Comparison of ENCODE assay signal across 8 cellular contexts in the genomic region with DNA sequence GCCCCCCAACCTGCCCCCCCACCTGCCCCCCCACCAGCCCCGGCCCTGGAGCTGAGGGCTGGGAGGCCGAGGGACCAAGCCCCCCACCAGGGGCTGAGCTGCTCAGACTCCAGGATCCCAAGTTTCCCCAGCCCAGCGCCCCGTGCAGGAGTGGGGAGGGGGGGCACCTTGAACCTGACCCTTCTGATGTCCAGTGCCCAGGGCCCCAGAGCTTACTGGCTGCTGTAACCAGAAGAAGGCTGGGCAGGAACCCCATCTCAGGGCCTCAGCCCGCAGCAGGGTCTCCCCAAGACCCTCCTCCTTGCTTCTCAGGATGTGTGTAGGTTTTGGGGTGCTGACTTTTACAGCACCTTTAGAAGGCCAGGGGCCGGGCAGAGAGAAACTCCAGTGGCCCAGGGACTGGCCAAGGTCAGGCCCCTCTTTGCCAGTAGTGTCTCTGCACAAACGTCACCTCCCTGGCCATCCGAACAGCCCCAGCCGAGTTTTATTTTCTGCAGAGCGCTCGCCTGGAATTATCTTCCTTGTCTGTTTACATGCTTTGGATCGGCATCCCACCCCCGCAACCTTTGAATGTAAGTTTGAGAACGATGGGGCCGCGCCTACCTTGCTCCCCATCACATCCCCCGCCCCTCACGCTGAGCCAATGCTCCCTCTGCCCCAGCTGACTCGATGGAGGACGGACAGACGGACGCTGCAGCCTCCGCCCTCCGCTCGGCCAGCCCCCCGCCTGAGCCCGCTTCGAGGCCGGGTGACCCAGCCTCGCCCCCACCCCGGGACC.
DNase-seq lines count a peak whose midpoint lies in the region; ATAC-seq, FAIRE-seq and TF ChIP-seq lines count a peak whose summit lies in the region.

No MANE protein-coding gene starts in this region.

- DNase-seq in NCI-H2171 treated with DMSO at 0.1 percent for 48 hours (lab: John Stamatoyannopoulos, UW) = peak; percentile 44
- DNase-seq in NCI-H2171 (lab: John Stamatoyannopoulos, UW) = no peak
- DNase-seq in dorsolateral prefrontal cortex = peak in 4 of 10 donors; percentile 15 to 54 (median 32)
- no peak for DNase-seq in natural killer cell
- DNase-seq in urothelium cell line (ENCODE audit: low spot score) = peak; percentile 68
- DNase-seq in HK-2 (ENCODE audit: unreplicated experiment) = no peak
- DNase-seq in amniotic stem cell (lab: John Stamatoyannopoulos, UW) = no peak

- peaks cover 0 to 14% (median 0%) of the 10 kb centered on the region in 45 donors for H3K27me3 ChIP-seq in dorsolateral prefrontal cortex

- H3K4me3 ChIP-seq in WI38 (ENCODE audit: low read depth, low read length) (peak overlapping the region; percentile 53), dorsolateral prefrontal cortex (peak overlapping the region; percentile 21 to 66 (median 48))

- peaks cover 48 to 55% of the 10 kb centered on the region in 2 donors for H3K27me3 Mint-ChIP-seq in natural killer cell (ENCODE audit: low read depth in 2 of 2)

- H3K4me1 Mint-ChIP-seq in natural killer cell = peaks cover 5 to 16% of the 10 kb centered on the region in 2 donors

- peak overlapping the region; percentile 50 for H3K4me3 Mint-ChIP-seq in natural killer cell

- H3K36me3 Mint-ChIP-seq in natural killer cell = no peaks in the 10 kb centered on the region

- H3K27ac Mint-ChIP-seq in natural killer cell = no peak overlapping the region

- TF ChIP-seq CTCF in WI38 (IDR thresholded peaks at IDR 0.05; ENCODE audit: low read depth, low read length) (no peak), dorsolateral prefrontal cortex (IDR thresholded peaks at IDR 0.05 in 54 of 56, conservative IDR thresholded peaks at IDR 0.05 in 2 of 56; ENCODE audit: low read depth in 1 of 56, partially characterized antibody in 56 of 56) (no peak), natural killer cell (IDR thresholded peaks at IDR 0.05) (no peak)

- intact Hi-C loops in dorsolateral prefrontal cortex (cut with DNase I) (loop anchor here (2.0 to 10.0 kb wide), 5 partner anchors 70 to 369 kb away; a partner anchor contains a TSS), natural killer cell (cut with micrococcal nuclease) (loop anchor here (1.0 to 5.0 kb wide), 5 partner anchors 46 to 436 kb away; a partner anchor contains a TSS)

- no peak for FAIRE-seq in urothelium cell line (lab: Jason Lieb, UNC)

- ATAC-seq in natural killer cell = peak; percentile 28 to 57 (median 51)

- no peak overlapping the region for H3K27ac ChIP-seq in dorsolateral prefrontal cortex

- H3K9me3 Mint-ChIP-seq in natural killer cell = no peaks in the 10 kb centered on the region

Comparison
In these comparisons a context has a peak if more than half of its experiments do, and no peak if none do; other contexts are left out.
1. DNase-seq: peak in NCI-H2171 treated with DMSO at 0.1 percent for 48 hours (single experiment) and urothelium cell line (single experiment); none in NCI-H2171 (single experiment), natural killer cell (single experiment), HK-2 (single experiment) and amniotic stem cell (single experiment).